In genomic region chr16:1583180-1583579, GRCh38 we compare ENCODE assay signal across 31 cellular contexts. TPM values are rescaled to one million over a fixed set of nuclear protein-coding genes. Genes with fewer than 3 reads are reported as not detected.
DNase-seq lines count a peak whose midpoint lies in the region; ATAC-seq, FAIRE-seq and TF ChIP-seq lines count a peak whose summit lies in the region.
"Had no signal": no experiment of that assay in that cellular context is flagged by ENCODE, and none has a peak within 500 bp of the region (broad histone marks: within the 10 kb centered on the region; RNA-seq: fewer than 3 reads in every experiment).

No MANE protein-coding gene starts in this region.

- WGBS in A549 (ENCODE audit: missing lambda C conversion rate): 92% methylated on average over 15 of the region's 15 CpGs
- WGBS in endodermal cell (ENCODE audit: insufficient coverage in 1 of 2, insufficient read length in 1 of 2), 2 experiments: 94 to 95% methylated on average over 7 to 14 of the region's 15 CpGs

- POLR2A ChIA-PET in A549 (lab: Yijun Ruan, JAX): no interaction called here

- H3K4me3 ChIP-seq in A549 (no peak overlapping the region), endodermal cell (ENCODE audit: low read length) (no peak overlapping the region), Peyer's patch (no peak overlapping the region)
- H3K4me3 ChIP-seq: SJSA1 had no signal

- TF ChIP-seq CTCF in A549 (IDR thresholded peaks at IDR 0.05) (no peak), VCaP (conservative IDR thresholded peaks at IDR 0.05) (0 out of 2 replicates have a peak, but pooled peaks have one; percentile 13), endodermal cell (conservative IDR thresholded peaks at IDR 0.05) (peak; percentile 33), Peyer's patch (IDR thresholded peaks at IDR 0.05) (no peak)

- no peak for FAIRE-seq in A549 (lab: Jason Lieb, UNC)
- FAIRE-seq: GM12892, GM19239 had no signal

- DNase-seq in A549 (ENCODE audit: low read depth in 1 of 2, low spot score in 1 of 2) (peak in 1 of 2 experiments; percentile 17), ELF-1 (ENCODE audit: low read depth, low spot score) (peak; percentile 6), endodermal cell (no peak), NCI-H510A (lab: John Stamatoyannopoulos, UW) (no peak), occipital lobe (lab: John Stamatoyannopoulos, UW) (no peak), Peyer's patch (no peak)
- no peak for DNase-seq in activated naive CD4-positive, alpha-beta T cell treated with anti-CD3 and anti-CD28 coated beads, Interleukin-2, amount 10 ng/mL, durations not matched to agents 7 days and 5 days
- DNase-seq: 8988T; Caco-2; CD8-positive, alpha-beta T cell; DMS 273 treated with DMSO at 0.1 percent for 48 hours; DMS79; HCEC 1CT; Kasumi-1; NCI-H1092 treated with DMSO at 0.1 percent for 48 hours; NCI-H1436; NCI-H187; NCI-H446; NCI-H526; NCI-H82; NK-92 treated with Interleukin-12 subunit alpha and Interleukin-12 subunit beta, amount 100 ng/mL, for 24 hours; PC-3; Right ventricle myocardium superior; RPMI8226 had no signal

- no peaks in the 10 kb centered on the region for H3K27me3 Mint-ChIP-seq in endodermal cell (ENCODE audit: insufficient read depth)
- H3K27me3 Mint-ChIP-seq in activated naive CD4-positive, alpha-beta T cell treated with anti-CD3 and anti-CD28 coated beads, Interleukin-2, amount 10 ng/mL, durations not matched to agents 7 days and 5 days: no peaks in the 10 kb centered on the region

- H3K27ac Mint-ChIP-seq in endodermal cell: no peak overlapping the region
- H3K27ac Mint-ChIP-seq in activated naive CD4-positive, alpha-beta T cell treated with anti-CD3 and anti-CD28 coated beads, Interleukin-2, amount 10 ng/mL, durations not matched to agents 7 days and 5 days: no peak overlapping the region
- H3K27ac Mint-ChIP-seq: CD8-positive, alpha-beta T cell had no signal

- no peak overlapping the region for H3K27ac ChIP-seq in A549
- no peak overlapping the region for H3K27ac ChIP-seq in VCaP
- H3K27ac ChIP-seq in endodermal cell (ENCODE audit: low read depth, low read length): no peak overlapping the region
- no peak overlapping the region for H3K27ac ChIP-seq in Peyer's patch
- H3K27ac ChIP-seq: C4-2B, HL-60, SJSA1 had no signal

- H3K27me3 ChIP-seq in endodermal cell (ENCODE audit: control insufficient read depth, insufficient read depth, low read length, poor library complexity, severe bottlenecking) (no peaks in the 10 kb centered on the region), Peyer's patch (no peaks in the 10 kb centered on the region)
- H3K27me3 ChIP-seq: SJSA1 had no signal

- no peaks in the 10 kb centered on the region for H3K9me3 Mint-ChIP-seq in endodermal cell
- no peaks in the 10 kb centered on the region for H3K9me3 Mint-ChIP-seq in activated naive CD4-positive, alpha-beta T cell treated with anti-CD3 and anti-CD28 coated beads, Interleukin-2, amount 10 ng/mL, durations not matched to agents 7 days and 5 days
- H3K9me3 Mint-ChIP-seq: CD8-positive, alpha-beta T cell had no signal

- no peak for TF ChIP-seq RAD21 in A549 (conservative IDR thresholded peaks at IDR 0.05 in 1 of 2, IDR thresholded peaks at IDR 0.05 in 1 of 2)

- H3K36me3 Mint-ChIP-seq in endodermal cell (ENCODE audit: low read depth): peaks cover 62% of the 10 kb centered on the region
- no peaks in the 10 kb centered on the region for H3K36me3 Mint-ChIP-seq in activated naive CD4-positive, alpha-beta T cell treated with anti-CD3 and anti-CD28 coated beads, Interleukin-2, amount 10 ng/mL, durations not matched to agents 7 days and 5 days

- H3K9ac ChIP-seq in endodermal cell (ENCODE audit: extremely low read depth, low read length, poor library complexity, severe bottlenecking): no peak overlapping the region

- H3K4me1 Mint-ChIP-seq in endodermal cell: no peaks in the 10 kb centered on the region
- no peaks in the 10 kb centered on the region for H3K4me1 Mint-ChIP-seq in activated naive CD4-positive, alpha-beta T cell treated with anti-CD3 and anti-CD28 coated beads, Interleukin-2, amount 10 ng/mL, durations not matched to agents 7 days and 5 days

- no peak overlapping the region for H3K4me2 ChIP-seq in A549

- no peak for ATAC-seq in A549
- ATAC-seq: CD8-positive, alpha-beta T cell; PC-3 had no signal

- CTCF ChIA-PET in A549 (lab: Yijun Ruan, JAX): no interaction called here
- CTCF ChIA-PET in activated naive CD4-positive, alpha-beta T cell treated with anti-CD3 and anti-CD28 coated beads, Interleukin-2, amount 10 ng/mL, durations not matched to agents 7 days and 5 days (lab: Charles Lee): interaction anchor here (1.1 kb wide), 1 partner anchor 15 kb away, joined by 3 read pairs; no protein-coding TSS in a partner anchor

- H3K9me3 ChIP-seq in A549 (no peaks in the 10 kb centered on the region), endodermal cell (ENCODE audit: control insufficient read depth, low read length) (no peaks in the 10 kb centered on the region), Peyer's patch (no peaks in the 10 kb centered on the region)
- H3K9me3 ChIP-seq: Caco-2, SJSA1 had no signal

- no peak for TF ChIP-seq EP300 in A549 (IDR thresholded peaks at IDR 0.05)

- no peak overlapping the region for H3K4me3 Mint-ChIP-seq in endodermal cell
- H3K4me3 Mint-ChIP-seq in activated naive CD4-positive, alpha-beta T cell treated with anti-CD3 and anti-CD28 coated beads, Interleukin-2, amount 10 ng/mL, durations not matched to agents 7 days and 5 days: no peak overlapping the region
- H3K4me3 Mint-ChIP-seq: CD8-positive, alpha-beta T cell had no signal

- H3K36me3 ChIP-seq in endodermal cell (ENCODE audit: control insufficient read depth, insufficient read depth, low read length) (peaks cover 58% of the 10 kb centered on the region), Peyer's patch (peaks cover 0 to 18% (median 0%) of the 10 kb centered on the region in 3 donors)
- H3K36me3 ChIP-seq: SJSA1 had no signal

- TF ChIP-seq POLR2A in A549 (IDR thresholded peaks at IDR 0.05; ENCODE audit: low read length) (no peak), Peyer's patch (IDR thresholded peaks at IDR 0.05) (no peak)

- H3K4me1 ChIP-seq in A549 (no peaks in the 10 kb centered on the region), endodermal cell (ENCODE audit: control insufficient read depth, insufficient read depth, low read length) (no peaks in the 10 kb centered on the region), Peyer's patch (no peaks in the 10 kb centered on the region)
- H3K4me1 ChIP-seq: Caco-2, SJSA1 had no signal

TF ChIP-seq in A549, 52 proteins besides CTCF, POLR2A, EP300 and RAD21 (continues in another document):
- no peak for TF ChIP-seq GATA3 (IDR thresholded peaks at IDR 0.05; ENCODE audit: borderline replicate concordance)
- no peak for TF ChIP-seq NPAS2 (CRISPR knock-in tag; IDR thresholded peaks at IDR 0.05; ENCODE audit: borderline replicate concordance)
- no peak for TF ChIP-seq MAZ (IDR thresholded peaks at IDR 0.05; ENCODE audit: borderline replicate concordance, low read depth, low read length)
- TF ChIP-seq CHD4 (IDR thresholded peaks at IDR 0.05; ENCODE audit: borderline replicate concordance): no peak
- no peak for TF ChIP-seq ELK1 (IDR thresholded peaks at IDR 0.05; ENCODE audit: low read depth, low read length)
- TF ChIP-seq ZC3H11A (IDR thresholded peaks at IDR 0.05): no peak
- TF ChIP-seq E2F6 (IDR thresholded peaks at IDR 0.05; ENCODE audit: borderline replicate concordance, low read depth): peak; percentile 43; the same call in 1 of the 2 replicates

RNA-seq across cellular contexts. Expression of gene IFT140, which starts 28.7 kb away (rescaled TPM):
- polyA plus RNA-seq in A549 (2011; rRNA removed): 6.8 and 6.9 TPM in 2 replicates
- 10.0 and 11.0 TPM in 2 replicates for polyA plus RNA-seq in A549 (2012; cell fraction: cytosol; rRNA removed)
- 39.4 and 41.3 TPM in 2 replicates for polyA plus RNA-seq in A549 (2012; cell fraction: nucleus; rRNA removed)
- polyA plus RNA-seq in A549 (2017; fragmentation: RNase III; extraction: RNeasy Plus Mini Kit Qiagen cat#74134 plus additional on column Dnase treatment): 11.1 to 14.4 TPM (median 13.7 TPM) in 3 replicates
- 18.5 and 20.5 TPM in 2 replicates for polyA minus RNA-seq in A549 (2011; rRNA and poly(A)+ RNA removed)
- 10 to 100 TPM; 43.0 to 58.9 TPM for total RNA-seq in endodermal cell
- 44.2 TPM for polyA plus RNA-seq in endodermal cell (2013, experiment 1 of 2)
- polyA plus RNA-seq in endodermal cell (2013, experiment 2 of 2): 38.1 TPM
- total RNA-seq in occipital lobe: 51.0 TPM
- 10 to 100 TPM in 3 of 4 donors, 1 to 10 TPM in 1; 7.5 to 21.6 (median 18.4) TPM for total RNA-seq in Peyer's patch

RNA-seq across cellular contexts. Expression of gene CRAMP1, which starts 29.0 kb away (rescaled TPM):
- polyA plus RNA-seq in A549 (2011; rRNA removed) (6.5 and 8.6 TPM in 2 replicates), A549 (2017; fragmentation: RNase III; extraction: RNeasy Plus Mini Kit Qiagen cat#74134 plus additional on column Dnase treatment) (8.6 to 9.1 TPM (median 9.1 TPM) in 3 replicates)
- 8.2 and 9.4 TPM in 2 replicates for polyA plus RNA-seq in A549 (2012; cell fraction: cytosol; rRNA removed)
- polyA plus RNA-seq in A549 (2012; cell fraction: nucleus; rRNA removed): 29.2 and 33.3 TPM in 2 replicates
- 11.3 and 11.6 TPM in 2 replicates for polyA minus RNA-seq in A549 (2011; rRNA and poly(A)+ RNA removed)
- total RNA-seq in endodermal cell (10 to 100 TPM; 29.2 to 40.0 TPM), occipital lobe (8.0 TPM), Peyer's patch (10 to 100 TPM; 16.5 to 37.1 (median 20.0) TPM)
- polyA plus RNA-seq in endodermal cell (2013, experiment 1 of 2): 22.5 TPM
- polyA plus RNA-seq in endodermal cell (2013, experiment 2 of 2): 19.3 TPM

RNA-seq across cellular contexts. Expression of gene TMEM204, which starts 49.7 kb away (rescaled TPM):
- polyA plus RNA-seq in A549 (2011; rRNA removed) (not detected in 2 replicates), A549 (2017; fragmentation: RNase III; extraction: RNeasy Plus Mini Kit Qiagen cat#74134 plus additional on column Dnase treatment) (not detected in 3 replicates)
- polyA plus RNA-seq in A549 (2012; cell fraction: cytosol; rRNA removed): not detected in 2 replicates
- polyA plus RNA-seq in A549 (2012; cell fraction: nucleus; rRNA removed): 0.06 TPM in 1 of 2 replicates, not detected in the other
- not detected in 2 replicates for polyA minus RNA-seq in A549 (2011; rRNA and poly(A)+ RNA removed)
- total RNA-seq in endodermal cell (not detected), occipital lobe (2.5 TPM), Peyer's patch (10 to 100 TPM in 3 of 4 donors, 1 to 10 TPM in 1; 7.4 to 42.1 (median 11.6) TPM)
- polyA plus RNA-seq in endodermal cell (2013, experiment 1 of 2): 0.32 TPM
- polyA plus RNA-seq in endodermal cell (2013, experiment 2 of 2): 0.66 TPM
- total RNA-seq: Caco-2, M059J, PC-3 had no signal

Comparison
In these comparisons a context has a peak if more than half of its experiments do, and no peak if none do; other contexts are left out.
1. CTCF ChIP-seq: peak in VCaP (single experiment) and endodermal cell (single experiment); none in A549 (single experiment) and Peyer's patch (0 of 6).